Comparison of ENCODE assay signal across 9 cellular contexts in genomic region chr6:145816392-145816791, GRCh38. TPM values are rescaled to one million over a fixed set of nuclear protein-coding genes. Genes with fewer than 3 reads are reported as not detected.
DNase-seq lines count a peak whose midpoint lies in the region; ATAC-seq and TF ChIP-seq lines count a peak whose summit lies in the region.
"Had no signal": no experiment of that assay in that cellular context is flagged by ENCODE, and none has a peak within 500 bp of the region (broad histone marks: within the 10 kb centered on the region; RNA-seq: fewer than 3 reads in every experiment).

No MANE protein-coding gene starts in this region.

- peak overlapping the region; percentile 91 for H3K4me3 Mint-ChIP-seq in stimulated activated naive CD8-positive, alpha-beta T cell treated with anti-CD3 and anti-CD28 coated beads, Interleukin-15, Interleukin-2, amounts not matched to agents 100 ng/mL and 50 ng/mL, for 24 hours
- peak overlapping the region; percentile 84 for H3K4me3 Mint-ChIP-seq in activated CD8-positive, alpha-beta T cell treated with anti-CD3 and anti-CD28 coated beads for 36 hours

- no peak for ATAC-seq in stimulated activated naive CD8-positive, alpha-beta T cell treated with anti-CD3 and anti-CD28 coated beads, Interleukin-15, Interleukin-2, amounts not matched to agents 100 U/mL and 50 U/mL, for 24 hours
- ATAC-seq in activated CD8-positive, alpha-beta T cell treated with anti-CD3 and anti-CD28 coated beads for 36 hours, result no peak
- ATAC-seq in GM21390 (IDR thresholded peaks at IDR 0.05; ENCODE audit: unreplicated experiment), result no peak
- ATAC-seq: body of pancreas had no signal

- peaks cover 4% of the 10 kb centered on the region for H3K36me3 Mint-ChIP-seq in stimulated activated naive CD8-positive, alpha-beta T cell treated with anti-CD3 and anti-CD28 coated beads, Interleukin-15, Interleukin-2, amounts not matched to agents 100 ng/mL and 50 ng/mL, for 24 hours (ENCODE audit: low read depth)
- H3K36me3 Mint-ChIP-seq in activated CD8-positive, alpha-beta T cell treated with anti-CD3 and anti-CD28 coated beads for 36 hours (ENCODE audit: low read depth), result peaks cover 9% of the 10 kb centered on the region

- intact Hi-C loops in activated CD8-positive, alpha-beta T cell treated with anti-CD3 and anti-CD28 coated beads for 36 hours (cut with micrococcal nuclease), result no loop called here

- no peaks in the 10 kb centered on the region for H3K27me3 Mint-ChIP-seq in stimulated activated naive CD8-positive, alpha-beta T cell treated with anti-CD3 and anti-CD28 coated beads, Interleukin-15, Interleukin-2, amounts not matched to agents 100 ng/mL and 50 ng/mL, for 24 hours
- H3K27me3 Mint-ChIP-seq in activated CD8-positive, alpha-beta T cell treated with anti-CD3 and anti-CD28 coated beads for 36 hours, result no peaks in the 10 kb centered on the region

- no peak for DNase-seq in stimulated activated naive CD8-positive, alpha-beta T cell treated with anti-CD3 and anti-CD28 coated beads, Interleukin-15, Interleukin-2, amounts not matched to agents 100 U/mL and 50 U/mL, for 24 hours
- DNase-seq in activated CD8-positive, alpha-beta T cell treated with anti-CD3 and anti-CD28 coated beads for 36 hours, result no peak
- DNase-seq in left kidney (ENCODE audit: low read depth, low spot score), result peak; percentile 22
- no peak for DNase-seq in foreskin melanocyte
- DNase-seq in GF-D8 (lab: John Stamatoyannopoulos, UW), result no peak
- no peak for DNase-seq in NCI-H2196 (lab: John Stamatoyannopoulos, UW; ENCODE audit: unreplicated experiment)
- DNase-seq: body of pancreas had no signal

- no peak for TF ChIP-seq CTCF in activated CD8-positive, alpha-beta T cell treated with anti-CD3 and anti-CD28 coated beads for 36 hours (IDR thresholded peaks at IDR 0.05)

- POLR2A ChIA-PET in activated CD8-positive, alpha-beta T cell treated with anti-CD3 and anti-CD28 coated beads for 36 hours (lab: Charles Lee), result interaction anchor here (1.2 to 2.9 kb wide), 2 partner anchors 18 to 82 kb away, joined by 5 to 20 read pairs; partner anchors contain the start of gene EPM2A

- peaks cover 63% of the 10 kb centered on the region for H3K4me1 Mint-ChIP-seq in stimulated activated naive CD8-positive, alpha-beta T cell treated with anti-CD3 and anti-CD28 coated beads, Interleukin-15, Interleukin-2, amounts not matched to agents 100 ng/mL and 50 ng/mL, for 24 hours (ENCODE audit: low read depth)
- H3K4me1 Mint-ChIP-seq in activated CD8-positive, alpha-beta T cell treated with anti-CD3 and anti-CD28 coated beads for 36 hours (ENCODE audit: low read depth), result peaks cover 54% of the 10 kb centered on the region

- H3K27ac Mint-ChIP-seq in stimulated activated naive CD8-positive, alpha-beta T cell treated with anti-CD3 and anti-CD28 coated beads, Interleukin-15, Interleukin-2, amounts not matched to agents 100 ng/mL and 50 ng/mL, for 24 hours, result no peak overlapping the region
- H3K27ac Mint-ChIP-seq in activated CD8-positive, alpha-beta T cell treated with anti-CD3 and anti-CD28 coated beads for 36 hours, result peak overlapping the region; percentile 43

- CTCF ChIA-PET in activated CD8-positive, alpha-beta T cell treated with anti-CD3 and anti-CD28 coated beads for 36 hours (lab: Charles Lee), result interaction anchor here (2.4 kb wide), 1 partner anchor 113 kb away, joined by 6 read pairs; no protein-coding TSS in a partner anchor

- H3K9me3 Mint-ChIP-seq in stimulated activated naive CD8-positive, alpha-beta T cell treated with anti-CD3 and anti-CD28 coated beads, Interleukin-15, Interleukin-2, amounts not matched to agents 100 ng/mL and 50 ng/mL, for 24 hours, result no peaks in the 10 kb centered on the region
- no peaks in the 10 kb centered on the region for H3K9me3 Mint-ChIP-seq in activated CD8-positive, alpha-beta T cell treated with anti-CD3 and anti-CD28 coated beads for 36 hours

RNA-seq across cellular contexts. Expression of gene FBXO30, which starts 1.8 kb away (rescaled TPM):
- 1 to 10 TPM; 3.1 to 3.4 TPM for total RNA-seq in activated CD8-positive, alpha-beta T cell treated with anti-CD3 and anti-CD28 coated beads for 36 hours
